Comparison of ENCODE assay signal across 18 cellular contexts in genomic region chr12:98464155-98464554, GRCh38. TPM values are rescaled to one million over a fixed set of nuclear protein-coding genes. Genes with fewer than 3 reads are reported as not detected.
DNase-seq lines count a peak whose midpoint lies in the region; ATAC-seq, FAIRE-seq and TF ChIP-seq lines count a peak whose summit lies in the region.
"Had no signal": no experiment of that assay in that cellular context is flagged by ENCODE, and none has a peak within 500 bp of the region (broad histone marks: within the 10 kb centered on the region; RNA-seq: fewer than 3 reads in every experiment).

No MANE protein-coding gene starts in this region.

- H3K36me3 ChIP-seq in HEK293 (ENCODE audit: control insufficient read depth in 2 of 2, insufficient read depth in 1 of 2, low read length in 2 of 2): no peaks in the 10 kb centered on the region
- H3K36me3 ChIP-seq in mammary epithelial cell (ENCODE audit: insufficient read depth, low read length): no peaks in the 10 kb centered on the region
- H3K36me3 ChIP-seq: ascending aorta had no signal

- dilution Hi-C loops in mammary epithelial cell (cut with HindIII; ENCODE audit: low sequenced_read_pairs): no loop called here

- intact Hi-C loops in mammary epithelial cell (cut with micrococcal nuclease): no loop called here

- POLR2A ChIA-PET in HEK293 (lab: Yijun Ruan, JAX): interaction anchor here (0.6 kb wide), 1 partner anchor 39 kb away, joined by 3 read pairs; no protein-coding TSS in a partner anchor

- peak overlapping the region; percentile 38 for H3K4me2 ChIP-seq in mammary epithelial cell (ENCODE audit: insufficient read depth, low read depth, low read length)
- H3K4me2 ChIP-seq: SK-N-SH had no signal

- no TSS peak for BruUV-seq in mammary epithelial cell (replicated peaks; lab: Mats Ljungman, UMichigan)

- no peaks in the 10 kb centered on the region for H3K79me2 ChIP-seq in mammary epithelial cell (ENCODE audit: insufficient read depth, low read length)

- H3K9ac ChIP-seq in mammary epithelial cell (ENCODE audit: insufficient read depth, low read length): no peak overlapping the region
- H3K9ac ChIP-seq: SK-N-SH had no signal

- no peak for FAIRE-seq in RCC 7860 (lab: Jason Lieb, UNC)
- FAIRE-seq: GM12878 had no signal

- CTCF ChIA-PET in HEK293 (lab: Yijun Ruan, JAX): interaction anchor here (0.6 kb wide), 1 partner anchor 134 kb away, joined by 4 read pairs; no protein-coding TSS in a partner anchor
- CTCF ChIA-PET in mammary epithelial cell (lab: Charles Lee; ENCODE audit: low non-redundant PET): interaction anchor here (0.6 kb wide), 1 partner anchor 70 kb away, joined by 3 read pairs; no protein-coding TSS in a partner anchor

- no peaks in the 10 kb centered on the region for H4K20me1 ChIP-seq in mammary epithelial cell (ENCODE audit: insufficient read depth, low read length)

- in situ Hi-C loops in mammary epithelial cell (cut with MboI; ENCODE audit: low sequenced_read_pairs in 2 of 2): no loop called here
- in situ Hi-C loops in GM13977 (cut with MboI; ENCODE audit: low pct_unique_long_range_greater_than_20kb, low sequenced_read_pairs, unreplicated experiment): no loop called here

- WGBS in mammary epithelial cell (ENCODE audit: low coverage, missing lambda C conversion rate): 22% methylated on average over 1 of the region's 1 CpG

- DNase-seq in NOMO-1 treated with dmso at 0.1 percent for 144 hours (lab: John Stamatoyannopoulos, UW; ENCODE audit: unreplicated experiment) (peak; percentile 86), mammary epithelial cell (peak; percentile 47), omental fat pad (ENCODE audit: low spot score) (no peak), RCC 7860 (ENCODE audit: low spot score) (no peak), GM13977 (ENCODE audit: low spot score) (no peak)
- DNase-seq: activated T-cell treated with anti-CD3 and anti-CD28 coated beads, Interleukin-2, amount 50 U/mL, for 4 hours; effector CD8-positive, alpha-beta T cell; glutamatergic neuron; KG1; NCI-H1930; retina; SK-N-SH; stimulated activated naive CD4-positive, alpha-beta T cell had no signal

- ATAC-seq in omental fat pad (ENCODE audit: low FRiP score): peak; percentile 75
- ATAC-seq in esophagus mucosa: no peak
- ATAC-seq: GM12878 had no signal

- no peaks in the 10 kb centered on the region for H3K4me1 ChIP-seq in HEK293 (ENCODE audit: control insufficient read depth, insufficient read depth, low read length)
- peaks cover 11% of the 10 kb centered on the region for H3K4me1 ChIP-seq in mammary epithelial cell (ENCODE audit: insufficient read depth, low read length)
- H3K4me1 ChIP-seq: ascending aorta had no signal

- no peak overlapping the region for H2AFZ ChIP-seq in mammary epithelial cell (ENCODE audit: low read depth, low read length)

- H3K9me3 ChIP-seq in HEK293 (ENCODE audit: control insufficient read depth, insufficient read depth, low read depth, low read length) (no peaks in the 10 kb centered on the region), mammary epithelial cell (replicated peaks; ENCODE audit: insufficient read depth, low read length) (no peaks in the 10 kb centered on the region)
- H3K9me3 ChIP-seq: ascending aorta, SK-N-SH had no signal

- no peak overlapping the region for H3K27ac ChIP-seq in HEK293 (ENCODE audit: extremely low read depth, low read depth, low read length)
- no peak overlapping the region for H3K27ac ChIP-seq in mammary epithelial cell (ENCODE audit: insufficient read depth, low read depth, low read length)
- H3K27ac ChIP-seq: ascending aorta, C4-2B had no signal

- TF ChIP-seq CTCF in HEK293 (tag by site-specific recombination; IDR thresholded peaks at IDR 0.05) (no peak), mammary epithelial cell (conservative IDR thresholded peaks at IDR 0.05 in 1 of 2, IDR thresholded peaks at IDR 0.05 in 1 of 2; ENCODE audit: extremely low read depth in 1 of 2, insufficient read depth in 1 of 2, low read depth in 1 of 2, low read length in 2 of 2) (no peak), omental fat pad (IDR thresholded peaks at IDR 0.05) (no peak), GM13977 (IDR thresholded peaks at IDR 0.05; ENCODE audit: extremely low read depth, insufficient read depth, missing control alignments) (no peak)

- H3K27me3 ChIP-seq in mammary epithelial cell (ENCODE audit: insufficient read depth, low read length): no peaks in the 10 kb centered on the region
- H3K27me3 ChIP-seq: ascending aorta had no signal

- H3K4me3 ChIP-seq in HEK293 (ENCODE audit: low read depth, low read length) (no peak overlapping the region), mammary epithelial cell (replicated peaks in 1 of 3; ENCODE audit: insufficient read depth in 1 of 3, low read depth in 2 of 3, low read length in 3 of 3) (no peak overlapping the region)
- H3K4me3 ChIP-seq: ascending aorta, GM12878 had no signal

TF ChIP-seq in HEK293, 187 proteins besides CTCF, POLR2A, EP300 and RAD21:
- TF ChIP-seq EGR2 (tag by site-specific recombination; IDR thresholded peaks at IDR 0.05; ENCODE audit: low read depth): peak; percentile 51; the same call in 1 of the 2 replicates
- no peak for TF ChIP-seq ZNF768 (tag by site-specific recombination; IDR thresholded peaks at IDR 0.05)
- no peak for TF ChIP-seq ZNF596 (tag by site-specific recombination; IDR thresholded peaks at IDR 0.05)
- TF ChIP-seq ZNF148 (tag by site-specific recombination; IDR thresholded peaks at IDR 0.05; ENCODE audit: borderline replicate concordance): no peak
- TF ChIP-seq ZFHX2 (tag by site-specific recombination; conservative IDR thresholded peaks at IDR 0.05): peak; percentile 39
- no peak for TF ChIP-seq ZNF324 (tag by site-specific recombination; IDR thresholded peaks at IDR 0.05)
- TF ChIP-seq ZBTB6 (tag by site-specific recombination; IDR thresholded peaks at IDR 0.05): no peak
- TF ChIP-seq ZNF555 (tag by site-specific recombination; conservative IDR thresholded peaks at IDR 0.05): no peak
- TF ChIP-seq ZNF10 (tag by site-specific recombination; IDR thresholded peaks at IDR 0.05): no peak

RNA-seq across cellular contexts. Expression of gene TMPO, which starts 51.2 kb away (rescaled TPM):
- total RNA-seq in mammary epithelial cell (10 to 100 TPM; 26.0 to 74.2 TPM), omental fat pad (10 to 100 TPM; 30.4 to 95.2 (median 33.5) TPM), esophagus mucosa (55.0 TPM)
- polyA plus RNA-seq in mammary epithelial cell: 41.4 TPM
- 56.6 TPM for polyA minus RNA-seq in mammary epithelial cell

Comparison
In these comparisons a context has a peak if more than half of its experiments do, and no peak if none do; other contexts are left out.
1. DNase-seq: peak in NOMO-1 treated with dmso at 0.1 percent for 144 hours (single experiment) and mammary epithelial cell (single experiment); none in omental fat pad (single experiment), RCC 7860 (single experiment) and GM13977 (single experiment).